In genomic region chr21:6120863-6121262, GRCh38 we compare ENCODE assay signal across 6 cellular contexts.
DNase-seq lines count a peak whose midpoint lies in the region; ATAC-seq and TF ChIP-seq lines count a peak whose summit lies in the region.
"Not testable (repeated sequence)": the region's sequence is repeated elsewhere in the genome, so short reads cannot be mapped to it uniquely, and the experiment has no call there.

No MANE protein-coding gene starts in this region.

- H3K27ac Mint-ChIP-seq in activated CD4-positive, alpha-beta T cell treated with anti-CD3 and anti-CD28 coated beads, Interleukin-2, amount 10 ng/mL, durations not matched to agents 24 days and 14 days; memory B cell; naive B cell: not testable (repeated sequence)

- H3K4me3 ChIP-seq in spleen, result not testable (repeated sequence)

- intact Hi-C loops in activated CD4-positive, alpha-beta T cell treated with anti-CD3 and anti-CD28 coated beads, Interleukin-2, amount 10 ng/mL, durations not matched to agents 24 days and 14 days (cut with micrococcal nuclease); posterior vena cava (cut with DNase I); spleen (cut with DNase I; ENCODE audit: low total_unique reads): not testable (repeated sequence)

- not testable (repeated sequence) for ATAC-seq in left lobe of liver
- ATAC-seq in memory B cell (ENCODE audit: low read depth), result peak; percentile 6
- ATAC-seq in naive B cell (ENCODE audit: low read depth in 2 of 2), result peak in 1 of 2 donors; percentile 2

- TF ChIP-seq POLR2A in spleen (IDR thresholded peaks at IDR 0.05), result not testable (repeated sequence)

- H3K27me3 Mint-ChIP-seq in activated CD4-positive, alpha-beta T cell treated with anti-CD3 and anti-CD28 coated beads, Interleukin-2, amount 10 ng/mL, durations not matched to agents 24 days and 14 days; memory B cell; naive B cell: not testable (repeated sequence)

- H3K36me3 Mint-ChIP-seq in activated CD4-positive, alpha-beta T cell treated with anti-CD3 and anti-CD28 coated beads, Interleukin-2, amount 10 ng/mL, durations not matched to agents 24 days and 14 days (ENCODE audit: low read depth); memory B cell; naive B cell: not testable (repeated sequence)

- not testable (repeated sequence) for H3K9me3 ChIP-seq in spleen

- H3K36me3 ChIP-seq in spleen, result not testable (repeated sequence)

- DNase-seq in activated CD4-positive, alpha-beta T cell treated with anti-CD3 and anti-CD28 coated beads, Interleukin-2, amount 10 ng/mL, durations not matched to agents 24 days and 14 days, result peak; percentile 29
- DNase-seq in left lobe of liver (ENCODE audit: low spot score) (peak; percentile 23), naive B cell (peak; percentile 18), posterior vena cava (ENCODE audit: low spot score) (peak; percentile 11), spleen (peak; percentile 56)
- DNase-seq in memory B cell (ENCODE audit: low spot score in 2 of 2), result not testable (repeated sequence)

- not testable (repeated sequence) for H3K9me3 Mint-ChIP-seq in activated CD4-positive, alpha-beta T cell treated with anti-CD3 and anti-CD28 coated beads, Interleukin-2, amount 10 ng/mL, durations not matched to agents 24 days and 14 days; memory B cell; naive B cell

- not testable (repeated sequence) for H3K27ac ChIP-seq in spleen

- not testable (repeated sequence) for H3K4me1 ChIP-seq in spleen

- not testable (repeated sequence) for TF ChIP-seq CTCF in spleen (IDR thresholded peaks at IDR 0.05 in 8 of 11, conservative IDR thresholded peaks at IDR 0.05 in 3 of 11)

- WGBS in spleen, 5 donors, result 93 to 97% (median 95%) methylated on average over 10 to 15 of the region's 28 CpGs; no CpG with 5 or more reads in 2 of the 5 donors

- H3K4me3 Mint-ChIP-seq in activated CD4-positive, alpha-beta T cell treated with anti-CD3 and anti-CD28 coated beads, Interleukin-2, amount 10 ng/mL, durations not matched to agents 24 days and 14 days; memory B cell; naive B cell: not testable (repeated sequence)

- H3K27me3 ChIP-seq in spleen (replicated peaks in 1 of 7), result not testable (repeated sequence)

- H3K4me1 Mint-ChIP-seq in activated CD4-positive, alpha-beta T cell treated with anti-CD3 and anti-CD28 coated beads, Interleukin-2, amount 10 ng/mL, durations not matched to agents 24 days and 14 days; memory B cell; naive B cell: not testable (repeated sequence)
